2 cellular contexts compared by ENCODE assay signal in the genomic region with DNA sequence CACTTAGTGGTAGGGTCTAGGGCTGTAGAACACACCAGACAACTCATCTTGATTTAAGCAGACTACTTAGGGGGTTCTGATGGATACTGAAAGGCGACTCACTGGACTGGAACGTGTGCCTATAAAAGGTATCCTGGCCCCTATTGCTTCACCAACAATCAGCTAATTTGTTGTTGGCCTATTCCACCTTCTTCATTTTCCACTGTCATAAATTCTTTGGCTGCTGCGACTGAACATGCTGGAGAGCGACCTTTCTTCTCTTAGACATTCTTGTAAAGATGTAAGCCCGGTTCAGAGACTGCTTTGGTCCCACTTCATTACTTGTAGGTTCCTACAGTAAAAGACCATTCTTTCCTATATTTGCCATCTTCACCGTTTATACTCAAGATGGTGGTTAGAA.
TF ChIP-seq lines count a peak whose summit lies in the region.

No MANE protein-coding gene starts in this region.

TF ChIP-seq in SK-N-SH, 30 proteins besides CTCF, POLR2A, EP300 and RAD21 (continued from another document):
- TF ChIP-seq REST (IDR thresholded peaks at IDR 0.05; ENCODE audit: low read depth, low read length) = peak; percentile 51

TF ChIP-seq in SK-N-SH treated with all-trans-retinoic acid at 6 μM for 48 hours, 23 proteins besides CTCF, POLR2A, EP300 and RAD21 (continued from another document):
- TF ChIP-seq BACH2 (CRISPR knock-in tag; IDR thresholded peaks at IDR 0.05; ENCODE audit: borderline replicate concordance) = no peak
- no peak for TF ChIP-seq RARB (CRISPR knock-in tag; IDR thresholded peaks at IDR 0.05)
TF ChIP-seq in SK-N-SH treated with all-trans-retinoic acid at 6 μM for 48 hours: peak in this region for 0.
